14 cellular contexts compared by ENCODE assay signal in the genomic region with DNA sequence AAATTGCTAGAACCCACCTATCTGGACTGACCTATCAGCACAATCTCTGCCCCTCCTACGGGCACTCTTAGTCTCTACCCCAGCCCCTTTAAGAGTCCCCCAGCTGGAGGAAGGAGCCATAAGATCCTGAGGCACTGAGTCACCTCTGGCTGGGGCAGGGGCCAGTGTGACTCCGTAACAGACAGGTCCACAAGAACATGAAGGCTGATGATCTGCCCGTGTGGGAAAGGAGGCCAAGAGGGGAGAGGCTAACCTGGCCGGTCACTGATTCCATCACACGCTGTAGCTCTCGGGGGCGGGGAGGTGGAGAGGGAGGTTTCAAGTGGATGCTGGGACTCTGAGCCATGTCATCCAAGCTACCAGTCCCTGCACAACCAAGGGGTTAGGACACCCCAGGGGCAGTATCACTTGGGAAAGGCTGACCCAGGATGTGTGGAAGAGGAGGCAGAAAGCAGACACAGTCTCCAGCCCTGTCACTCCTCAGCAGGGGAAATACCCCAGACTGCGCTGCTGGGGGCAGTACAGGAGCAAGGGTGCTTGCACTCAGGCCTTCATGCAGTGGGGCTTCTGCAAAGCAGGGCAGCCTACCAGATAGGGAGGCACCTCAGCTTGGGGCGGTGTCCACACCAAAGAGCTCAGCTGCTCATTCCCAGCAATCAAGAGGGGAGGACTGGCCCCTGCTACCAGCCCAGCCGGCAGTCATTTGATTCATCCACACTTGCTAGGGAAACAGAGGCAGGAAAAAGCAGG. TPM values are rescaled to one million over a fixed set of nuclear protein-coding genes. Genes with fewer than 3 reads are reported as not detected.
DNase-seq lines count a peak whose midpoint lies in the region; ATAC-seq and TF ChIP-seq lines count a peak whose summit lies in the region.
"Had no signal": no experiment of that assay in that cellular context is flagged by ENCODE, and none has a peak within 500 bp of the region (broad histone marks: within the 10 kb centered on the region; RNA-seq: fewer than 3 reads in every experiment).

No MANE protein-coding gene starts in this region.

- H3K27ac ChIP-seq in gastrocnemius medialis = peak overlapping the region; percentile 40 to 92 (median 86)
- H3K27ac ChIP-seq: pancreas had no signal

- H3K36me3 ChIP-seq in gastrocnemius medialis = peaks cover 0 to 46% of the 10 kb centered on the region in 2 donors

- intact Hi-C loops in gastrocnemius medialis (cut with DNase I; ENCODE audit: low total_unique reads) = no loop called here

- TF ChIP-seq CTCF in chondrocyte (IDR thresholded peaks at IDR 0.05) (peak; percentile 25), gastrocnemius medialis (IDR thresholded peaks at IDR 0.05 in 4 of 5, conservative IDR thresholded peaks at IDR 0.05 in 1 of 5) (no peak)

- H3K4me1 ChIP-seq in gastrocnemius medialis = peaks cover 22 to 35% of the 10 kb centered on the region in 2 donors

- no peak overlapping the region for H3K4me3 Mint-ChIP-seq in T-helper 1 cell treated with Interleukin-12 subunit alpha and Interleukin-12 subunit beta and Interleukin-4 antibody, amounts not matched to agents 30 μg/mL and 1 μg/mL, for 36 hours
- H3K4me3 Mint-ChIP-seq in chondrocyte (ENCODE audit: unreplicated experiment) = no peak overlapping the region
- H3K4me3 Mint-ChIP-seq: stimulated activated naive CD8-positive, alpha-beta T cell treated with anti-CD3 and anti-CD28 coated beads, Interleukin-15, Interleukin-2, amounts not matched to agents 100 ng/mL and 50 ng/mL, for 24 hours had no signal

- no peaks in the 10 kb centered on the region for H3K27me3 Mint-ChIP-seq in T-helper 1 cell treated with Interleukin-12 subunit alpha and Interleukin-12 subunit beta and Interleukin-4 antibody, amounts not matched to agents 30 μg/mL and 1 μg/mL, for 36 hours (ENCODE audit: low read depth)
- no peaks in the 10 kb centered on the region for H3K27me3 Mint-ChIP-seq in chondrocyte (ENCODE audit: low read depth)
- H3K27me3 Mint-ChIP-seq: stimulated activated naive CD8-positive, alpha-beta T cell treated with anti-CD3 and anti-CD28 coated beads, Interleukin-15, Interleukin-2, amounts not matched to agents 100 ng/mL and 50 ng/mL, for 24 hours had no signal

- DNase-seq in T-helper 1 cell (no peak), NCI-H69 (lab: John Stamatoyannopoulos, UW) (peak; percentile 22), chondrocyte (ENCODE audit: low spot score) (peak; percentile 48), gastrocnemius medialis (no peak), left lobe of liver (ENCODE audit: low spot score) (no peak), hippocampal formation (lab: John Stamatoyannopoulos, UW) (no peak)
- DNase-seq: NCI-H1105 treated with DMSO at 0.1 percent for 48 hours; stimulated activated CD4-positive, alpha-beta T cell treated with anti-CD3 and anti-CD28 coated beads, Interleukin-1b, Interleukin-23, amount 100 ng/mL, for 48 hours; SW 1271 had no signal

- no peak overlapping the region for H3K4me3 ChIP-seq in gastrocnemius medialis
- H3K4me3 ChIP-seq: cardiac muscle cell, pancreas had no signal

- no peaks in the 10 kb centered on the region for H3K9me3 Mint-ChIP-seq in T-helper 1 cell treated with Interleukin-12 subunit alpha and Interleukin-12 subunit beta and Interleukin-4 antibody, amounts not matched to agents 30 μg/mL and 1 μg/mL, for 36 hours
- H3K9me3 Mint-ChIP-seq in chondrocyte (ENCODE audit: low read depth) = no peaks in the 10 kb centered on the region
- H3K9me3 Mint-ChIP-seq: stimulated activated naive CD8-positive, alpha-beta T cell treated with anti-CD3 and anti-CD28 coated beads, Interleukin-15, Interleukin-2, amounts not matched to agents 100 ng/mL and 50 ng/mL, for 24 hours had no signal

- H3K27me3 ChIP-seq in gastrocnemius medialis = no peaks in the 10 kb centered on the region
- H3K27me3 ChIP-seq: cardiac muscle cell, pancreas had no signal

- in situ Hi-C loops in gastrocnemius medialis (cut with MboI; ENCODE audit: low sequenced_read_pairs in 4 of 4) = no loop called here

- TF ChIP-seq POLR2A in gastrocnemius medialis (IDR thresholded peaks at IDR 0.05) = no peak

- peaks cover 25% of the 10 kb centered on the region for H3K36me3 Mint-ChIP-seq in T-helper 1 cell treated with Interleukin-12 subunit alpha and Interleukin-12 subunit beta and Interleukin-4 antibody, amounts not matched to agents 30 μg/mL and 1 μg/mL, for 36 hours (ENCODE audit: low read depth)
- H3K36me3 Mint-ChIP-seq in chondrocyte (ENCODE audit: low read depth) = peaks cover 10% of the 10 kb centered on the region

- ATAC-seq in gastrocnemius medialis = no peak
- ATAC-seq in GM18873 (IDR thresholded peaks at IDR 0.05; ENCODE audit: low FRiP score, unreplicated experiment) = no peak
- ATAC-seq in left lobe of liver = no peak

- peaks cover 17% of the 10 kb centered on the region for H3K4me1 Mint-ChIP-seq in T-helper 1 cell treated with Interleukin-12 subunit alpha and Interleukin-12 subunit beta and Interleukin-4 antibody, amounts not matched to agents 30 μg/mL and 1 μg/mL, for 36 hours (ENCODE audit: low read depth)
- H3K4me1 Mint-ChIP-seq in chondrocyte (ENCODE audit: low read depth) = peaks cover 22% of the 10 kb centered on the region

- H3K9me3 ChIP-seq in gastrocnemius medialis = no peaks in the 10 kb centered on the region
- H3K9me3 ChIP-seq: pancreas had no signal

- peak overlapping the region; percentile 41 for H3K27ac Mint-ChIP-seq in T-helper 1 cell treated with Interleukin-12 subunit alpha and Interleukin-12 subunit beta and Interleukin-4 antibody, amounts not matched to agents 30 μg/mL and 1 μg/mL, for 36 hours
- peak overlapping the region; percentile 76 for H3K27ac Mint-ChIP-seq in chondrocyte (ENCODE audit: unreplicated experiment)
- H3K27ac Mint-ChIP-seq: stimulated activated naive CD8-positive, alpha-beta T cell treated with anti-CD3 and anti-CD28 coated beads, Interleukin-15, Interleukin-2, amounts not matched to agents 100 ng/mL and 50 ng/mL, for 24 hours had no signal

RNA-seq across cellular contexts. Expression of gene ARHGAP1, which starts 22.3 kb away (rescaled TPM):
- total RNA-seq in chondrocyte (109 to 163 TPM (median 155 TPM) in 3 replicates), gastrocnemius medialis (10 to 100 TPM; 11.1 to 34.8 (median 24.6) TPM), left lobe of liver (29.3 TPM)

RNA-seq across cellular contexts. Expression of gene ZNF408, which starts 22.7 kb away (rescaled TPM):
- total RNA-seq in chondrocyte = 12.3 to 15.5 TPM (median 14.6 TPM) in 3 replicates
- total RNA-seq in gastrocnemius medialis = 10 to 100 TPM; 17.7 to 25.2 (median 19.3) TPM
- 9.4 TPM for total RNA-seq in left lobe of liver

RNA-seq across cellular contexts. Expression of gene F2, which starts 40.8 kb away (rescaled TPM):
- total RNA-seq in chondrocyte (0.25 TPM in 1 of 3 replicates, not detected in the others), gastrocnemius medialis (1 to 10 TPM in 2 of 4 donors, not detected in 2; 1.4 to 3.0 TPM), left lobe of liver (1,408 TPM)
- total RNA-seq: cardiac muscle cell had no signal

Comparison
In these comparisons a context has a peak if more than half of its experiments do, and no peak if none do; other contexts are left out.
1. DNase-seq: peak in NCI-H69 (single experiment) and chondrocyte (single experiment); none in T-helper 1 cell (0 of 5), gastrocnemius medialis (0 of 2), left lobe of liver (single experiment) and hippocampal formation (0 of 2).
2. RNA of gene F2, which starts 40.8 kb away (total RNA-seq): 1,408 TPM in left lobe of liver (single experiment); 1.4 to 3.0 TPM in gastrocnemius medialis and 0.25 TPM in chondrocyte; every median in the first group is over 100 times any median in the second.